In genomic region chr2:108069515-108070310, GRCh38 we compare ENCODE assay signal across 1 cellular context.
TF ChIP-seq lines count a peak whose summit lies in the region.

No MANE protein-coding gene starts in this region.

TF ChIP-seq in H1, 55 proteins besides CTCF, POLR2A, EP300 and RAD21 (continued from another document):
- no peak for TF ChIP-seq CBX5 (IDR thresholded peaks at IDR 0.05; ENCODE audit: low read depth, low read length)
